In genomic region chr5:113380299-113381014, GRCh38 we compare ENCODE assay signal across 23 cellular contexts. TPM values are rescaled to one million over a fixed set of nuclear protein-coding genes. Genes with fewer than 3 reads are reported as not detected.
DNase-seq lines count a peak whose midpoint lies in the region; ATAC-seq and TF ChIP-seq lines count a peak whose summit lies in the region.
"Had no signal": no experiment of that assay in that cellular context is flagged by ENCODE, and none has a peak within 500 bp of the region (broad histone marks: within the 10 kb centered on the region; RNA-seq: fewer than 3 reads in every experiment).

No MANE protein-coding gene starts in this region.

- H3K27ac ChIP-seq in mesenchymal stem cell (ENCODE audit: low read length, poor library complexity, severe bottlenecking): no peak overlapping the region
- H3K27ac ChIP-seq: psoas muscle, stomach, uterus had no signal

- no peak overlapping the region for H2BK12ac ChIP-seq in mesenchymal stem cell (ENCODE audit: low read length in 2 of 2)

- no peaks in the 10 kb centered on the region for H3K27me3 ChIP-seq in mesenchymal stem cell (ENCODE audit: control insufficient read depth in 1 of 2, insufficient read depth in 1 of 2, low read length in 2 of 2)
- H3K27me3 ChIP-seq: stomach, uterus had no signal

- TF ChIP-seq CTCF in natural killer cell (IDR thresholded peaks at IDR 0.05): no peak

- H3K23ac ChIP-seq in mesenchymal stem cell (ENCODE audit: low read length in 2 of 2): no peak overlapping the region

- H3K79me1 ChIP-seq in mesenchymal stem cell (replicated peaks; ENCODE audit: low read length, poor library complexity, severe bottlenecking): no peaks in the 10 kb centered on the region

- no peak overlapping the region for H2BK5ac ChIP-seq in mesenchymal stem cell (ENCODE audit: low read depth, low read length, poor library complexity, severe bottlenecking)

- H2BK15ac ChIP-seq in mesenchymal stem cell (ENCODE audit: low read depth, poor library complexity, severe bottlenecking): no peak overlapping the region

- H3K4me1 ChIP-seq in mesenchymal stem cell (ENCODE audit: control insufficient read depth, insufficient read depth, low read depth, low read length): no peaks in the 10 kb centered on the region
- H3K4me1 ChIP-seq: psoas muscle, uterus had no signal

- H3K9ac ChIP-seq in mesenchymal stem cell (ENCODE audit: low read length): no peak overlapping the region

- no peaks in the 10 kb centered on the region for H3K9me3 Mint-ChIP-seq in natural killer cell treated with Interleukin-12 subunit alpha and Interleukin-12 subunit beta and Interleukin-15 and Interleukin-18, amount 100 ng/mL, for 72 hours
- H3K9me3 Mint-ChIP-seq in natural killer cell: no peaks in the 10 kb centered on the region
- H3K9me3 Mint-ChIP-seq in activated naive CD8-positive, alpha-beta T cell treated with anti-CD3 and anti-CD28 coated beads, Interleukin-2, amount 50 U/mL, for 24 hours: no peaks in the 10 kb centered on the region
- H3K9me3 Mint-ChIP-seq: T-helper 1 cell treated with Interleukin-12 subunit alpha and Interleukin-12 subunit beta and Interleukin-4 antibody, amounts not matched to agents 30 μg/mL and 1 μg/mL, for 36 hours had no signal

- no peak overlapping the region for H2BK120ac ChIP-seq in mesenchymal stem cell (ENCODE audit: low read depth, low read length)

- H3K9me3 ChIP-seq in mesenchymal stem cell (ENCODE audit: control insufficient read depth, low read length): no peaks in the 10 kb centered on the region
- H3K9me3 ChIP-seq: psoas muscle, stomach, uterus had no signal

- H4K91ac ChIP-seq in mesenchymal stem cell (ENCODE audit: low read length): no peak overlapping the region

- no peak overlapping the region for H3K4me2 ChIP-seq in mesenchymal stem cell (ENCODE audit: low read length, poor library complexity, severe bottlenecking)

- H3K27me3 Mint-ChIP-seq in natural killer cell treated with Interleukin-12 subunit alpha and Interleukin-12 subunit beta and Interleukin-15 and Interleukin-18, amount 100 ng/mL, for 72 hours: peaks cover 26 to 35% of the 10 kb centered on the region in 2 donors
- H3K27me3 Mint-ChIP-seq in natural killer cell (ENCODE audit: low read depth in 2 of 2): peaks cover 26 to 43% of the 10 kb centered on the region in 2 donors
- peaks cover 23% of the 10 kb centered on the region for H3K27me3 Mint-ChIP-seq in activated naive CD8-positive, alpha-beta T cell treated with anti-CD3 and anti-CD28 coated beads, Interleukin-2, amount 50 U/mL, for 24 hours

- no peak for ATAC-seq in natural killer cell treated with Interleukin-12 subunit alpha and Interleukin-12 subunit beta and Interleukin-15 and Interleukin-18, amount 100 ng/mL, for 72 hours
- ATAC-seq in natural killer cell: no peak
- peak; percentile 71 for ATAC-seq in activated naive CD8-positive, alpha-beta T cell treated with anti-CD3 and anti-CD28 coated beads, Interleukin-2, amount 50 U/mL, for 24 hours
- ATAC-seq: HCT116; naive thymus-derived CD4-positive, alpha-beta T cell; psoas muscle had no signal

- peak overlapping the region in 1 of 2 donors; percentile 4 for H3K27ac Mint-ChIP-seq in natural killer cell treated with Interleukin-12 subunit alpha and Interleukin-12 subunit beta and Interleukin-15 and Interleukin-18, amount 100 ng/mL, for 72 hours
- no peak overlapping the region for H3K27ac Mint-ChIP-seq in natural killer cell
- no peak overlapping the region for H3K27ac Mint-ChIP-seq in activated naive CD8-positive, alpha-beta T cell treated with anti-CD3 and anti-CD28 coated beads, Interleukin-2, amount 50 U/mL, for 24 hours
- H3K27ac Mint-ChIP-seq: activated naive CD8-positive, alpha-beta T cell; T-helper 1 cell treated with Interleukin-12 subunit alpha and Interleukin-12 subunit beta and Interleukin-4 antibody, amounts not matched to agents 30 μg/mL and 1 μg/mL, for 36 hours had no signal

- H3K36me3 Mint-ChIP-seq in natural killer cell treated with Interleukin-12 subunit alpha and Interleukin-12 subunit beta and Interleukin-15 and Interleukin-18, amount 100 ng/mL, for 72 hours: no peaks in the 10 kb centered on the region
- no peaks in the 10 kb centered on the region for H3K36me3 Mint-ChIP-seq in natural killer cell
- no peaks in the 10 kb centered on the region for H3K36me3 Mint-ChIP-seq in activated naive CD8-positive, alpha-beta T cell treated with anti-CD3 and anti-CD28 coated beads, Interleukin-2, amount 50 U/mL, for 24 hours (ENCODE audit: low read depth)
- H3K36me3 Mint-ChIP-seq: activated naive CD8-positive, alpha-beta T cell had no signal

- H4K8ac ChIP-seq in mesenchymal stem cell (ENCODE audit: low read length): no peak overlapping the region

- no peak for DNase-seq in natural killer cell treated with Interleukin-12 subunit alpha and Interleukin-12 subunit beta and Interleukin-15 and Interleukin-18, amount 100 ng/mL, for 72 hours (ENCODE audit: low spot score)
- DNase-seq in natural killer cell: no peak
- DNase-seq in activated naive CD8-positive, alpha-beta T cell treated with anti-CD3 and anti-CD28 coated beads, Interleukin-2, amount 50 U/mL, for 24 hours: no peak
- DNase-seq in mesenchymal stem cell: peak; percentile 57
- no peak for DNase-seq in activated CD4-positive, alpha-beta T cell treated with anti-CD3 and anti-CD28 coated beads, Interleukin-2, amount 50 U/mL, for 4 hours
- DNase-seq in A172 (ENCODE audit: low spot score): no peak
- no peak for DNase-seq in retina
- no peak for DNase-seq in activated T-cell treated with anti-CD3 and anti-CD28 coated beads, Interleukin-2, amount 50 U/mL, for 48 hours
- DNase-seq: activated CD4-positive, alpha-beta T cell treated with anti-CD3 and anti-CD28 coated beads for 48 hours; central memory CD4-positive, alpha-beta T cell; effector CD4-positive, alpha-beta T cell; hypothalamus; naive thymus-derived CD4-positive, alpha-beta T cell; NCI-H1436 treated with DMSO at 0.1 percent for 48 hours; NCI-H2227 treated with DMSO at 0.1 percent for 48 hours; psoas muscle; stomach; uterus had no signal

- no peaks in the 10 kb centered on the region for H3K36me3 ChIP-seq in mesenchymal stem cell (ENCODE audit: control insufficient read depth in 1 of 2, insufficient read depth in 2 of 2, low read depth in 1 of 2, low read length in 2 of 2)
- H3K36me3 ChIP-seq: stomach, uterus had no signal

- no peak overlapping the region for H3K4me3 ChIP-seq in mesenchymal stem cell (ENCODE audit: insufficient read depth in 1 of 2, low read depth in 1 of 2, low read length in 2 of 2)
- H3K4me3 ChIP-seq: psoas muscle, stomach, uterus had no signal

- peaks cover 19 to 33% of the 10 kb centered on the region in 2 donors for H3K4me1 Mint-ChIP-seq in natural killer cell treated with Interleukin-12 subunit alpha and Interleukin-12 subunit beta and Interleukin-15 and Interleukin-18, amount 100 ng/mL, for 72 hours (ENCODE audit: low read depth in 2 of 2)
- H3K4me1 Mint-ChIP-seq in natural killer cell: peaks cover 15 to 18% of the 10 kb centered on the region in 2 donors
- H3K4me1 Mint-ChIP-seq in activated naive CD8-positive, alpha-beta T cell treated with anti-CD3 and anti-CD28 coated beads, Interleukin-2, amount 50 U/mL, for 24 hours: peaks cover 26% of the 10 kb centered on the region

- H3K4ac ChIP-seq in mesenchymal stem cell (ENCODE audit: low read depth in 1 of 2, low read length in 2 of 2): no peak overlapping the region

- H2AK5ac ChIP-seq in mesenchymal stem cell (ENCODE audit: low read length, severe bottlenecking): no peak overlapping the region

- WGBS in mesenchymal stem cell: 38% methylated on average over 4 of the region's 4 CpGs

- intact Hi-C loops in natural killer cell (cut with micrococcal nuclease): no loop called here

- H3K4me3 Mint-ChIP-seq in natural killer cell treated with Interleukin-12 subunit alpha and Interleukin-12 subunit beta and Interleukin-15 and Interleukin-18, amount 100 ng/mL, for 72 hours: peak overlapping the region; percentile 26
- no peak overlapping the region for H3K4me3 Mint-ChIP-seq in natural killer cell
- no peak overlapping the region for H3K4me3 Mint-ChIP-seq in activated naive CD8-positive, alpha-beta T cell treated with anti-CD3 and anti-CD28 coated beads, Interleukin-2, amount 50 U/mL, for 24 hours
- H3K4me3 Mint-ChIP-seq: activated naive CD8-positive, alpha-beta T cell; T-helper 1 cell treated with Interleukin-12 subunit alpha and Interleukin-12 subunit beta and Interleukin-4 antibody, amounts not matched to agents 30 μg/mL and 1 μg/mL, for 36 hours had no signal

- H3K18ac ChIP-seq in mesenchymal stem cell (ENCODE audit: low read depth in 1 of 2, low read length in 2 of 2): no peak overlapping the region

- H2AFZ ChIP-seq in mesenchymal stem cell (ENCODE audit: low read depth, low read length): no peak overlapping the region

- H3K14ac ChIP-seq in mesenchymal stem cell (ENCODE audit: low read length in 2 of 2): no peak overlapping the region

RNA-seq across cellular contexts. Expression of gene TSSK1B, which starts 54.3 kb away (rescaled TPM):
- total RNA-seq in natural killer cell treated with Interleukin-12 subunit alpha and Interleukin-12 subunit beta and Interleukin-15 and Interleukin-18, amount 100 ng/mL, for 72 hours: not detected
- total RNA-seq in natural killer cell: not detected
- polyA plus RNA-seq in mesenchymal stem cell (2013, experiment 1 of 2): not detected
- not detected for polyA plus RNA-seq in mesenchymal stem cell (2013, experiment 2 of 2)
- total RNA-seq in A172 (2014; rRNA removed; shearing (Covaris generic)): not detected in 2 replicates
- total RNA-seq: naive thymus-derived CD4-positive, alpha-beta T cell; psoas muscle had no signal
- polyA plus RNA-seq: AG04450; fibroblast of lung; naive thymus-derived CD4-positive, alpha-beta T cell; psoas muscle; stomach had no signal
